In the genomic region with DNA sequence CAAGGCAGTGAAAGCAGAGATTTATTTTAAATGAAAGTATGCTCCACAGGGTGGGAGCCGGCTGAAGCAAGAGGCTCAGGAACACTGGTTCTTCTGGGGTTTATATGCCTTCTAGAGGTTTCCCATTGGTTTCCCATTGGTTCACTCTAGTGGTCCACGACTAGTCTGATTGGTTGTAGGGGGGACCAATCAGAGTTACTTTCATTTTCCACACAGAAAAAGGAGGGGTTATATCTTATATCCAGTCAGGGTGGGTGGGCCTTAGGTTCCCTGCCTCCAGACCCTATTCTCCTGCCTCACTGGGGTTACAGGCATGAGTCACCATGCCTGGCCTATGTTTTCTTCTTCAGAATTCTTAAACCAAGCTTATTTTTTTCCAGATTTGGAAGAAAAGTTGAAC, we compare ENCODE assay signal across 10 cellular contexts.
DNase-seq lines count a peak whose midpoint lies in the region; ATAC-seq lines count a peak whose summit lies in the region.
"Had no signal": no experiment of that assay in that cellular context is flagged by ENCODE, and none has a peak within 500 bp of the region (broad histone marks: within the 10 kb centered on the region; RNA-seq: fewer than 3 reads in every experiment).

No MANE protein-coding gene starts in this region.

- no peak for ATAC-seq in HG02588 (IDR thresholded peaks at IDR 0.05; ENCODE audit: unreplicated experiment)
- ATAC-seq: Panc1 had no signal

- DNase-seq in Daoy (ENCODE audit: low read depth) (peak; percentile 26), NAMALWA (ENCODE audit: low spot score) (peak; percentile 17), dermis blood vessel endothelial cell (peak; percentile 42), non-pigmented ciliary epithelial cell (ENCODE audit: low read depth) (peak; percentile 65), NCI-H446 treated with DMSO at 0.1 percent for 48 hours (lab: John Stamatoyannopoulos, UW) (no peak), NCI-H2196 (lab: John Stamatoyannopoulos, UW; ENCODE audit: unreplicated experiment) (no peak), NCI-H345 (lab: John Stamatoyannopoulos, UW) (no peak)
- DNase-seq: stimulated activated naive CD4-positive, alpha-beta T cell treated with Interleukin-2 at 50 U/mL for 16 hours had no signal

Comparison
In these comparisons a context has a peak if more than half of its experiments do, and no peak if none do; other contexts are left out.
1. DNase-seq: peak in Daoy (single experiment), NAMALWA (single experiment), dermis blood vessel endothelial cell (single experiment) and non-pigmented ciliary epithelial cell (single experiment); none in NCI-H446 treated with DMSO at 0.1 percent for 48 hours (single experiment), NCI-H2196 (single experiment) and NCI-H345 (single experiment).